ENCODE assay signal across 1 cellular context in the genomic region with DNA sequence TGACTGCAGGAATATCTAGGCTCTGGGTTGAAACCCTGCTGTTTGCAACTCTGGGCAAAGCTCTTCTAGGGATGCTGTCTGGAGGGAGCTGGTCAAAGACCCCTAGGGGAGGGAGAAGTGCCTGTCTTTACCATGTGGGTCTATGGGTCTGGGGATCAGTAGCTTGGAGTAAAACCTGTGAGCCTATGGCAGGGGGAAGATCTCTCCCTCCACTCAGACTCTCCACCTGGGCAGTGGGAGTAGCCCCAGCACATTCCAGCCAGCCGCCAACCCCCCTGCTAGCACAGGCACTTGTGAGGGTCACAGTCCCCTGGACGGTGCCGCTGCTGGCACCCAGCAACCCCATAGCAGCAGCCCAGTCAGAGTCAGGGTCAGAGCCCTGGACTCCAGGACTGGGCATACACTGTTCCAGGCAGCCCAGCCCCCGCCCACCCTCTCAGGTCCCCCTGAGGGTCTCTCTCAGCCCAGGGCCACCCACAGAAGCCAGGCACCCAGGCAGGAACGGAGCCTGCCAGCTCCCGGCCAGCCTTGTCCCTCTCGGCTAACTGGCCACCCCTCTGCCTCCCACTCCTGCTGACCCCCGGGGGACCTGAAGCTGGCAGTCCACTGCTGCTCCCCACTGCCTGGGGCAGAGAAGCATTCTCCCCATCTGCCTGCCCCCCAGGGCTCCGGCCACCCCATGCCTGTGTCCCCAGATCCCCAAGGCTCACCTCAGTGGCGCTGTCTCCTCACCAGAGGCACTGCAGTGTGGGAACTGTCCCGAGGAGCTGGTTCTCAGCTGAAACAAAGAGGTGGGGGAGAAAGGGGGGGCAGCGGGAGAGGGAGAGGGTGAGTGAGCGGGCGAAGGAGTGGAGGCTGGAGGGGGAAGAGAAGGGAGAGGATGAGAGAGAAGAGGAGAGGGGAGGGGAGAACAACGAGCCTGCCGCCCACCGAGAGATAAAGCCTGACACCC.
A peak's percentile ranks its signal among the peaks of the same experiment; 100 is the strongest.
TF ChIP-seq lines count a peak whose summit lies in the region.

No MANE protein-coding gene starts in this region.

TF ChIP-seq in neural cell, 6 proteins besides CTCF, POLR2A, EP300 and RAD21:
- TF ChIP-seq, protein P1, sequence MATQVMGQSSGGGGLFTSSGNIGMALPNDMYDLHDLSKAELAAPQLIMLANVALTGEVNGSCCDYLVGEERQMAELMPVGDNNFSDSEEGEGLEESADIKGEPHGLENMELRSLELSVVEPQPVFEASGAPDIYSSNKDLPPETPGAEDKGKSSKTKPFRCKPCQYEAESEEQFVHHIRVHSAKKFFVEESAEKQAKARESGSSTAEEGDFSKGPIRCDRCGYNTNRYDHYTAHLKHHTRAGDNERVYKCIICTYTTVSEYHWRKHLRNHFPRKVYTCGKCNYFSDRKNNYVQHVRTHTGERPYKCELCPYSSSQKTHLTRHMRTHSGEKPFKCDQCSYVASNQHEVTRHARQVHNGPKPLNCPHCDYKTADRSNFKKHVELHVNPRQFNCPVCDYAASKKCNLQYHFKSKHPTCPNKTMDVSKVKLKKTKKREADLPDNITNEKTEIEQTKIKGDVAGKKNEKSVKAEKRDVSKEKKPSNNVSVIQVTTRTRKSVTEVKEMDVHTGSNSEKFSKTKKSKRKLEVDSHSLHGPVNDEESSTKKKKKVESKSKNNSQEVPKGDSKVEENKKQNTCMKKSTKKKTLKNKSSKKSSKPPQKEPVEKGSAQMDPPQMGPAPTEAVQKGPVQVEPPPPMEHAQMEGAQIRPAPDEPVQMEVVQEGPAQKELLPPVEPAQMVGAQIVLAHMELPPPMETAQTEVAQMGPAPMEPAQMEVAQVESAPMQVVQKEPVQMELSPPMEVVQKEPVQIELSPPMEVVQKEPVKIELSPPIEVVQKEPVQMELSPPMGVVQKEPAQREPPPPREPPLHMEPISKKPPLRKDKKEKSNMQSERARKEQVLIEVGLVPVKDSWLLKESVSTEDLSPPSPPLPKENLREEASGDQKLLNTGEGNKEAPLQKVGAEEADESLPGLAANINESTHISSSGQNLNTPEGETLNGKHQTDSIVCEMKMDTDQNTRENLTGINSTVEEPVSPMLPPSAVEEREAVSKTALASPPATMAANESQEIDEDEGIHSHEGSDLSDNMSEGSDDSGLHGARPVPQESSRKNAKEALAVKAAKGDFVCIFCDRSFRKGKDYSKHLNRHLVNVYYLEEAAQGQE (IDR thresholded peaks at IDR 0.05; ENCODE audit: borderline replicate concordance): no peak
- TF ChIP-seq POLR2AphosphoS5 (IDR thresholded peaks at IDR 0.05) (peak; percentile 94), TAF1 (IDR thresholded peaks at IDR 0.05; ENCODE audit: low read depth) (peak; percentile 78), MXI1 (conservative IDR thresholded peaks at IDR 0.05; ENCODE audit: poor library complexity, severe bottlenecking) (peak; percentile 24), SMC3 (conservative IDR thresholded peaks at IDR 0.05; ENCODE audit: poor library complexity) (peak; percentile 41)
